11 cellular contexts compared by ENCODE assay signal in the genomic region with DNA sequence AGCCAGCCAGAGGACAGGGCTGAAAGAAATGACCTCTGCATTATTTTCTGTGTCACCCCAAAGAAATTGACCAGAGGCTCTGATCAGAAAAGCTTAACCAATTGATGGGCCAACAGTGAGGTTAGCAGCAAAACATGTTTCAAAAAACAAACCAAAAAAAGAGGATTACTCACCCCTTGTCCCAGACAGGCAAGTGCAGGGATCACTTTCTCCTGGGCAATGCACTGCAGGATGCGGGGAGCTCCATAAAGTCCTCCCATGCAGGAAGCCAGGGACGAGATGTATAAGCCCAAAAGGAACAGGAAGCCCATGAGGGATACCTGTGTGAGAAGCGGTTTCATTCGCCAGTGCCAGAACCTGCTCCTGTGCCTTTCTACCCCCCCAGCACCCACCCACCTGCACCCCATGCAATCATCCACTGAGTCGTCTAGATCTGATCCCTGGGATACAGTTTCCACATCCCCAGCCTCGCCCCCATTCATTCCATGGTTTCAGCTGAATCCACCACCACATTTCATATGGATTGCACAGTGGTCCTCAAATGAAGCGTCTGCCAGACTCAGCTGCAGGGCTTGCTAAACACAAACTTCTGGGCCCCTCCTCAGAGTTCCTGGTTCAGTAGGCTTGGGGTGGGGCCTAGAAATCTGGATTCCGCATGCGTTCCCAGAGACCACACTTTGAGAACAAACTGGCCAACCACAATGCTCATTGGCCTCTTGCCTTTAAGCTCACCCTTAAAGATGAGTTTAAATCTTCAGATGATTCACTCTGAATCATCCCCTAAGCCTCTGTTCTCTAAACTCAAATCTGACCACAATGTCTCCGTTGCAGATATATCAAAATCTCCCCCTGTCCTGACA. TPM values are rescaled to one million over a fixed set of nuclear protein-coding genes. Genes with fewer than 3 reads are reported as not detected.
A peak's percentile ranks its signal among the peaks of the same experiment; 100 is the strongest.
DNase-seq lines count a peak whose midpoint lies in the region; ATAC-seq and TF ChIP-seq lines count a peak whose summit lies in the region.
"Had no signal": no experiment of that assay in that cellular context is flagged by ENCODE, and none has a peak within 500 bp of the region (broad histone marks: within the 10 kb centered on the region; RNA-seq: fewer than 3 reads in every experiment).

No MANE protein-coding gene starts in this region.

- no peaks in the 10 kb centered on the region for H3K4me1 ChIP-seq in prostate gland (replicated peaks)

- no peaks in the 10 kb centered on the region for H3K9me3 ChIP-seq in prostate gland

- peak; percentile 80 for DNase-seq in AG09319 (ENCODE audit: extremely low read depth, low read depth)
- DNase-seq in activated CD4-positive, alpha-beta memory T cell treated with anti-CD3 and anti-CD28 coated beads, Interleukin-2, amount 10 ng/mL, durations not matched to agents 7 days and 5 days: no peak
- DNase-seq in hepatic stellate cell (ENCODE audit: low spot score): peak; percentile 72
- no peak for DNase-seq in prostate gland (ENCODE audit: low spot score)
- DNase-seq in medulla oblongata (ENCODE audit: extremely low spot score): no peak
- no peak for DNase-seq in SHP77 (lab: John Stamatoyannopoulos, UW)
- no peak for DNase-seq in GM19238 (ENCODE audit: insufficient read length, low spot score)
- DNase-seq: GDM1, NCI-H446 had no signal

- no peak overlapping the region for H3K4me3 Mint-ChIP-seq in activated CD4-positive, alpha-beta memory T cell treated with anti-CD3 and anti-CD28 coated beads, Interleukin-2, amount 10 ng/mL, durations not matched to agents 7 days and 5 days

- H3K36me3 ChIP-seq in prostate gland: no peaks in the 10 kb centered on the region

- WGBS in prostate gland: 88% methylated on average over 10 of the region's 10 CpGs

- TF ChIP-seq POLR2A in prostate gland (IDR thresholded peaks at IDR 0.05): no peak

- CTCF ChIA-PET in activated CD4-positive, alpha-beta memory T cell treated with anti-CD3 and anti-CD28 coated beads, Interleukin-2, amount 10 ng/mL, durations not matched to agents 7 days and 5 days (lab: Charles Lee): interaction anchor here (1.0 kb wide), 1 partner anchor 31 kb away, joined by 3 read pairs; no protein-coding TSS in a partner anchor

- peak; percentile 40 for ATAC-seq in HG03060 (IDR thresholded peaks at IDR 0.05; ENCODE audit: low read depth, unreplicated experiment)

- H3K4me3 ChIP-seq in prostate gland: no peak overlapping the region
- H3K4me3 ChIP-seq: skin epidermis had no signal

- no peak overlapping the region for H3K27ac ChIP-seq in prostate gland

- TF ChIP-seq CTCF in AG09319 (IDR thresholded peaks at IDR 0.05; ENCODE audit: low read depth, low read length) (no peak), prostate gland (IDR thresholded peaks at IDR 0.05) (no peak)

- peaks cover 4% of the 10 kb centered on the region for H3K9me3 Mint-ChIP-seq in activated CD4-positive, alpha-beta memory T cell treated with anti-CD3 and anti-CD28 coated beads, Interleukin-2, amount 10 ng/mL, durations not matched to agents 7 days and 5 days

- POLR2A ChIA-PET in activated CD4-positive, alpha-beta memory T cell treated with anti-CD3 and anti-CD28 coated beads, Interleukin-2, amount 10 ng/mL, durations not matched to agents 7 days and 5 days (lab: Charles Lee): interaction anchor here (1.4 to 1.7 kb wide), 2 partner anchors 15 to 32 kb away, joined by 3 to 8 read pairs; no protein-coding TSS in a partner anchor

- peaks cover 28% of the 10 kb centered on the region for H3K4me1 Mint-ChIP-seq in activated CD4-positive, alpha-beta memory T cell treated with anti-CD3 and anti-CD28 coated beads, Interleukin-2, amount 10 ng/mL, durations not matched to agents 7 days and 5 days

- H3K27me3 ChIP-seq in prostate gland (replicated peaks; ENCODE audit: insufficient read depth): no peaks in the 10 kb centered on the region

- intact Hi-C loops in prostate gland (cut with DNase I): no loop called here

- peak overlapping the region; percentile 1 for H3K27ac Mint-ChIP-seq in activated CD4-positive, alpha-beta memory T cell treated with anti-CD3 and anti-CD28 coated beads, Interleukin-2, amount 10 ng/mL, durations not matched to agents 7 days and 5 days

- H3K27me3 Mint-ChIP-seq in activated CD4-positive, alpha-beta memory T cell treated with anti-CD3 and anti-CD28 coated beads, Interleukin-2, amount 10 ng/mL, durations not matched to agents 7 days and 5 days: peaks cover 34% of the 10 kb centered on the region

- H3K36me3 Mint-ChIP-seq in activated CD4-positive, alpha-beta memory T cell treated with anti-CD3 and anti-CD28 coated beads, Interleukin-2, amount 10 ng/mL, durations not matched to agents 7 days and 5 days (ENCODE audit: low read depth): peaks cover 3% of the 10 kb centered on the region

RNA-seq across cellular contexts. Expression of a gene that starts 54.4 kb away (rescaled TPM):
- total RNA-seq in activated CD4-positive, alpha-beta memory T cell treated with anti-CD3 and anti-CD28 coated beads, Interleukin-2, amount 10 ng/mL, durations not matched to agents 7 days and 5 days: 10 to 100 TPM; 26.7 to 27.7 TPM
- 100 to 1,000 TPM in 1 of 2 donors, 10 to 100 TPM in 1; 27.5 to 130 TPM for total RNA-seq in prostate gland

Comparison
In these comparisons a context has a peak if more than half of its experiments do, and no peak if none do; other contexts are left out.
1. DNase-seq: peak in AG09319 (single experiment) and hepatic stellate cell (single experiment); none in activated CD4-positive, alpha-beta memory T cell treated with anti-CD3 and anti-CD28 coated beads, Interleukin-2, amount 10 ng/mL, durations not matched to agents 7 days and 5 days (single experiment), prostate gland (single experiment), medulla oblongata (single experiment), SHP77 (0 of 2) and GM19238 (single experiment).